In the genomic region with DNA sequence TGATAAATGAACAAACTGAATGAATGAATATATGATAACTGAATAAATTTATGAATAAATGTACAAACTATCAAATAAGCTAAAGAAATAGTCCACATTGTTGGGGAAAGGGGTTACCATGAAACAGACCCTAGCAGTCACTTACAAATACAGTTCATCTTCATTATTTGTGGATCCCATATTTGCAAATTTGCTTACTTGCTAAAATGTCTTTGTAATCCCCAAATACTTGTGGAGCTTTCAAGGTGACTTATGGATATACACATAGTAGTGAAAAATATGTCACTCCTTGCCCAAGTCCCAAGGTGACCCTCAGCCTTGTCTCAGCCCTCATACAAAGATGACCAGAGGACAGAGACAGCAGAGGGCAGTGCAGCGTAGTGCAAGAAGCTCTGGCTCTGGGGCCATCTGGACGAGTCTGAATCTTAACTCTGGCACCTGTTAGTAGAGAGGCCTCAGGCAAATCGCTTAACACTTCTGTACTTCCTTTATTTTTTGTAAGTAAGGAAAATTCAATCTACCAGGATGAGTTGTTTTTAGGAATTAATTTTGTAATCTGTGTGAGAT, we compare ENCODE assay signal across 9 cellular contexts. TPM values are rescaled to one million over a fixed set of nuclear protein-coding genes. Genes with fewer than 3 reads are reported as not detected.
DNase-seq lines count a peak whose midpoint lies in the region; ATAC-seq and TF ChIP-seq lines count a peak whose summit lies in the region.
"Had no signal": no experiment of that assay in that cellular context is flagged by ENCODE, and none has a peak within 500 bp of the region (broad histone marks: within the 10 kb centered on the region; RNA-seq: fewer than 3 reads in every experiment).

No MANE protein-coding gene starts in this region.

- intact Hi-C loops in IMR-90 (cut with micrococcal nuclease) = loop anchor here (5.0 kb wide), 1 partner anchor 288 kb away; no protein-coding TSS in a partner anchor

- no peak for ATAC-seq in IMR-90 (ENCODE audit: low read depth)

- no peak overlapping the region for H3K56ac ChIP-seq in IMR-90 (ENCODE audit: extremely low read depth, insufficient read depth, low read length)

- H3K27ac ChIP-seq in IMR-90 (ENCODE audit: insufficient read depth, low read length) = no peak overlapping the region
- H3K27ac ChIP-seq: SJSA1 had no signal

- BruUV-seq in IMR-90 (replicated peaks; lab: Mats Ljungman, UMichigan) = no TSS peak

- peaks cover 2% of the 10 kb centered on the region; the same call in 1 of the 2 replicates for H3K4me1 ChIP-seq in IMR-90 (ENCODE audit: control insufficient read depth, insufficient read depth, low read length)

- no peak overlapping the region for H3K9ac ChIP-seq in IMR-90 (ENCODE audit: low read depth, low read length)

- in situ Hi-C loops in IMR-90 (cut with MboI; ENCODE audit: low sequenced_read_pairs) = no loop called here

- TF ChIP-seq POLR2A in IMR-90 (IDR thresholded peaks at IDR 0.05; ENCODE audit: low read depth, low read length) = no peak

- H2AK9ac ChIP-seq in IMR-90 (replicated peaks; ENCODE audit: low read depth, low read length, poor library complexity) = no peak overlapping the region

- peaks cover 14% of the 10 kb centered on the region for H3K4me1 Mint-ChIP-seq in neural crest cell
- peaks cover 9% of the 10 kb centered on the region for H3K4me1 Mint-ChIP-seq in T-helper 2 cell treated with Interferon-gamma antibody and Interleukin-4, amounts not matched to agents 5 μg/mL and 100 μg/mL, for 36 hours (ENCODE audit: low read depth)

- no peak overlapping the region for H3K18ac ChIP-seq in IMR-90 (ENCODE audit: low read depth, low read length)

- no peak overlapping the region for H2AFZ ChIP-seq in IMR-90 (replicated peaks; ENCODE audit: low read length, poor library complexity)

- H2AK5ac ChIP-seq in IMR-90 (ENCODE audit: low read depth, low read length) = no peak overlapping the region

- H4K8ac ChIP-seq in IMR-90 (ENCODE audit: low read depth in 2 of 2, low read length in 2 of 2) = no peak overlapping the region

- H3K79me1 ChIP-seq in IMR-90 (ENCODE audit: low read depth in 1 of 2, low read length in 2 of 2) = no peaks in the 10 kb centered on the region

- H2BK120ac ChIP-seq in IMR-90 (ENCODE audit: low read depth, low read length) = no peak overlapping the region

- TF ChIP-seq RAD21 in IMR-90 (IDR thresholded peaks at IDR 0.05; ENCODE audit: low read length) = peak; percentile 11; the same call in 1 of the 2 replicates

- no peak overlapping the region for H4K91ac ChIP-seq in IMR-90 (ENCODE audit: insufficient read depth, low read depth, low read length)

- H3K36me3 Mint-ChIP-seq in neural crest cell (ENCODE audit: low read depth) = no peaks in the 10 kb centered on the region
- H3K36me3 Mint-ChIP-seq in T-helper 2 cell treated with Interferon-gamma antibody and Interleukin-4, amounts not matched to agents 5 μg/mL and 100 μg/mL, for 36 hours (ENCODE audit: low read depth) = no peaks in the 10 kb centered on the region

- H4K5ac ChIP-seq in IMR-90 (ENCODE audit: low read depth, low read length) = no peak overlapping the region

- CTCF ChIA-PET in IMR-90 (lab: Yijun Ruan, JAX) = no interaction called here

- POLR2A ChIA-PET in IMR-90 (lab: Charles Lee; ENCODE audit: unreplicated experiment) = no interaction called here

- H2BK20ac ChIP-seq in IMR-90 (ENCODE audit: low read depth, low read length) = no peak overlapping the region

- H3K14ac ChIP-seq in IMR-90 (replicated peaks; ENCODE audit: low read depth, low read length) = no peak overlapping the region

- no peaks in the 10 kb centered on the region for H3K9me1 ChIP-seq in IMR-90 (ENCODE audit: insufficient read depth, low read length)

- H3K4me3 Mint-ChIP-seq in neural crest cell = peak overlapping the region; percentile 80
- no peak overlapping the region for H3K4me3 Mint-ChIP-seq in T-helper 2 cell treated with Interferon-gamma antibody and Interleukin-4, amounts not matched to agents 5 μg/mL and 100 μg/mL, for 36 hours

- dilution Hi-C loops in IMR-90 (cut with HindIII; ENCODE audit: low sequenced_read_pairs, unreplicated experiment) = no loop called here

- H3K9me3 ChIP-seq in IMR-90 (ENCODE audit: control insufficient read depth, insufficient read depth, low read length) = no peaks in the 10 kb centered on the region
- H3K9me3 ChIP-seq: SJSA1 had no signal

- DNase-seq in DMS 273 treated with DMSO at 0.1 percent for 48 hours (lab: John Stamatoyannopoulos, UW) (peak; percentile 57), IMR-90 (peak; percentile 16), RPMI8226 (peak; percentile 86), fibroblast of gingiva (ENCODE audit: low read depth) (peak; percentile 24), neural crest cell (ENCODE audit: low read depth, low spot score) (peak; percentile 54), GM19238 (ENCODE audit: insufficient read length, low spot score) (no peak)
- DNase-seq in T-helper 2 cell treated with Interferon-gamma antibody and Interleukin-4, amounts not matched to agents 5 μg/mL and 100 μg/mL, for 36 hours (ENCODE audit: low spot score) = no peak
- DNase-seq in stimulated activated naive CD4-positive, alpha-beta T cell treated with Interleukin-2 at 50 U/mL for 16 hours (lab: John Stamatoyannopoulos, UW) = no peak

- peaks cover 4% of the 10 kb centered on the region; the same call in 1 of the 2 replicates for H3K27me3 ChIP-seq in IMR-90 (ENCODE audit: control insufficient read depth, insufficient read depth, low read length)

- no peaks in the 10 kb centered on the region for H3K36me3 ChIP-seq in IMR-90 (ENCODE audit: control insufficient read depth, insufficient read depth, low read length)
- H3K36me3 ChIP-seq: SJSA1 had no signal

- H4K20me1 ChIP-seq in IMR-90 (ENCODE audit: insufficient read depth, low read length) = no peaks in the 10 kb centered on the region

- H3K4me3 ChIP-seq in IMR-90 (ENCODE audit: insufficient read depth, low read depth, low read length) = no peak overlapping the region
- H3K4me3 ChIP-seq: SJSA1 had no signal

- peaks cover 16% of the 10 kb centered on the region for H3K27me3 Mint-ChIP-seq in neural crest cell (ENCODE audit: low read depth)
- peaks cover 6% of the 10 kb centered on the region for H3K27me3 Mint-ChIP-seq in T-helper 2 cell treated with Interferon-gamma antibody and Interleukin-4, amounts not matched to agents 5 μg/mL and 100 μg/mL, for 36 hours (ENCODE audit: low read depth)

- H3K27ac Mint-ChIP-seq in neural crest cell (ENCODE audit: unreplicated experiment) = no peak overlapping the region
- H3K27ac Mint-ChIP-seq in T-helper 2 cell treated with Interferon-gamma antibody and Interleukin-4, amounts not matched to agents 5 μg/mL and 100 μg/mL, for 36 hours = no peak overlapping the region

- H3K9me3 Mint-ChIP-seq in neural crest cell = no peaks in the 10 kb centered on the region
- H3K9me3 Mint-ChIP-seq in T-helper 2 cell treated with Interferon-gamma antibody and Interleukin-4, amounts not matched to agents 5 μg/mL and 100 μg/mL, for 36 hours = no peaks in the 10 kb centered on the region

- no peak overlapping the region for H2BK15ac ChIP-seq in IMR-90 (ENCODE audit: low read depth, low read length)

- H3K4me2 ChIP-seq in IMR-90 (ENCODE audit: low read depth, low read length) = no peak overlapping the region

- WGBS in IMR-90 (ENCODE audit: extremely low coverage in 2 of 2, insufficient read length in 1 of 2), 2 experiments = no CpG with 5 or more reads among the region's 3 CpGs

- no peak overlapping the region for H2BK5ac ChIP-seq in IMR-90 (ENCODE audit: low read depth, low read length, poor library complexity, severe bottlenecking)

- H3K23ac ChIP-seq in IMR-90 (ENCODE audit: low read depth, low read length) = no peak overlapping the region

- H3K4ac ChIP-seq in IMR-90 (ENCODE audit: low read depth, low read length) = no peak overlapping the region

- TF ChIP-seq CTCF in IMR-90 (conservative IDR thresholded peaks at IDR 0.05; ENCODE audit: low read depth, low read length) (no peak), neural crest cell (conservative IDR thresholded peaks at IDR 0.05) (peak; percentile 62)

TF ChIP-seq in IMR-90, 13 proteins besides CTCF, POLR2A, EP300 and RAD21:
- TF ChIP-seq, protein P1, sequence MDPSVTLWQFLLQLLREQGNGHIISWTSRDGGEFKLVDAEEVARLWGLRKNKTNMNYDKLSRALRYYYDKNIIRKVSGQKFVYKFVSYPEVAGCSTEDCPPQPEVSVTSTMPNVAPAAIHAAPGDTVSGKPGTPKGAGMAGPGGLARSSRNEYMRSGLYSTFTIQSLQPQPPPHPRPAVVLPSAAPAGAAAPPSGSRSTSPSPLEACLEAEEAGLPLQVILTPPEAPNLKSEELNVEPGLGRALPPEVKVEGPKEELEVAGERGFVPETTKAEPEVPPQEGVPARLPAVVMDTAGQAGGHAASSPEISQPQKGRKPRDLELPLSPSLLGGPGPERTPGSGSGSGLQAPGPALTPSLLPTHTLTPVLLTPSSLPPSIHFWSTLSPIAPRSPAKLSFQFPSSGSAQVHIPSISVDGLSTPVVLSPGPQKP (IDR thresholded peaks at IDR 0.05; ENCODE audit: borderline replicate concordance, low read depth, low read length) = no peak
- TF ChIP-seq MXI1 (IDR thresholded peaks at IDR 0.05; ENCODE audit: borderline replicate concordance, low read depth, low read length) (no peak), CEBPB (IDR thresholded peaks at IDR 0.05; ENCODE audit: low read depth, low read length) (no peak), SMC3 (IDR thresholded peaks at IDR 0.05; ENCODE audit: low read depth, low read length) (no peak), MAZ (IDR thresholded peaks at IDR 0.05; ENCODE audit: borderline replicate concordance, low read depth, low read length) (no peak), FOS (IDR thresholded peaks at IDR 0.05; ENCODE audit: low read depth, low read length) (no peak), MAFK (IDR thresholded peaks at IDR 0.05; ENCODE audit: low read depth, low read length) (no peak), CHD1 (IDR thresholded peaks at IDR 0.05; ENCODE audit: low read depth, low read length) (no peak), NFE2L2 (IDR thresholded peaks at IDR 0.05; ENCODE audit: low read depth, low read length) (no peak), USF2 (IDR thresholded peaks at IDR 0.05; ENCODE audit: low read depth, low read length) (no peak), BHLHE40 (IDR thresholded peaks at IDR 0.05; ENCODE audit: low read depth, low read length) (no peak), RFX5 (IDR thresholded peaks at IDR 0.05; ENCODE audit: low read depth, low read length) (no peak)

RNA-seq across cellular contexts. Expression of gene PAIP2B, which starts 3.1 kb away (rescaled TPM):
- 0.18 and 0.28 TPM in 2 replicates for total RNA-seq in IMR-90 (2012; rRNA removed)
- 0.14 and 0.15 TPM in 2 replicates for polyA plus RNA-seq in IMR-90 (2012; rRNA removed)
- polyA plus RNA-seq in IMR-90 (2012; cell fraction: cytosol; rRNA removed) = 0.03 and 0.04 TPM in 2 replicates
- 0.01 and 0.10 TPM in 2 replicates for polyA plus RNA-seq in IMR-90 (2012; cell fraction: nucleus; rRNA removed; ENCODE audit: low replicate concordance)
- 6.5 and 7.4 TPM in 2 replicates for total RNA-seq in neural crest cell

Comparison
In these comparisons a context has a peak if more than half of its experiments do, and no peak if none do; other contexts are left out.
1. DNase-seq: peak in DMS 273 treated with DMSO at 0.1 percent for 48 hours (single experiment), IMR-90 (single experiment), RPMI8226 (single experiment), fibroblast of gingiva (single experiment) and neural crest cell (single experiment); none in T-helper 2 cell treated with Interferon-gamma antibody and Interleukin-4, amounts not matched to agents 5 μg/mL and 100 μg/mL, for 36 hours (single experiment), stimulated activated naive CD4-positive, alpha-beta T cell treated with Interleukin-2 at 50 U/mL for 16 hours (single experiment) and GM19238 (single experiment).